In the genomic region with DNA sequence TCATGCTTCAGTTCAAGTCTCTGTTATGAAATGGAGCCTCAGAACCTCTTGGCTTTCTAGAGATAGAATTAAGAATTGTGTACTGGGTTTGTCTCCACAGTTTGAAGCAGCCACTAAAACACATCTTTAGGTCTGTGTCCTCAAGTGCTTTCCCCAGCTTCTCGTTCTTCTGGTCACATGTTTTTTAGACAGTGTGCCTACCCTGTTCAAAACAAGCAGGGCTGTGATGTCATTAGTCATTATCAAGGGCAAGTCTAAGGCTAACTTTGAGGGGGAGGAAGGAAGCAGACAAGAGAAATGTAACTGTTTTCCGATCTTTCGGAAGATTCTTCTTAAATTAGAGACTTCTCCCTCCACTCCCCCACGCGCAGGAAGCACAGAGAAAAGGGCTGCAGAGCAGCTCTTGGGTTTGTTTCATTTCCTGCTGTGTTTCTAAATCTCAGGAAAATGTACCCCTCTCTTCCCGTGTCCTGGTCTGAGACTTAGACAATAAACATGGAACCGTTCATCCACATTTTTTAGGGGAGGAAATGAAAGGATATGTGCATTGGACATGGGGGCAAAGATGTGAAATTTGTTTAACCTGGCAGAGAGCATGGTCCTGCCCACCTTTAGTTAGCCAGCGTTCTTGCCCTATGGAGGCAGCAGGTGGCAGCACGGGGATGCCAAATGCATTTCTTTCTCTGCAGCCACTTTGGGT, we compare ENCODE assay signal across 8 cellular contexts. TPM values are rescaled to one million over a fixed set of nuclear protein-coding genes. Genes with fewer than 3 reads are reported as not detected.
A peak's percentile ranks its signal among the peaks of the same experiment; 100 is the strongest.
DNase-seq lines count a peak whose midpoint lies in the region; ATAC-seq and TF ChIP-seq lines count a peak whose summit lies in the region.

No MANE protein-coding gene starts in this region.

- H3K27ac ChIP-seq in cingulate gyrus (ENCODE audit: low read depth, low read length): peak overlapping the region; percentile 25

- ATAC-seq in activated CD4-positive, CD25-positive, alpha-beta regulatory T cell treated with anti-CD3 and anti-CD28 coated beads, Interleukin-2, amount 50 U/mL, for 24 hours: peak; percentile 41 to 63
- no peak for ATAC-seq in HG02870 (IDR thresholded peaks at IDR 0.05; ENCODE audit: unreplicated experiment)

- TF ChIP-seq CTCF in NB4 (IDR thresholded peaks at IDR 0.05; ENCODE audit: low read depth, low read length): peak; percentile 69

- H3K4me3 ChIP-seq in NB4 (ENCODE audit: low read depth, low read length): peak overlapping the region; percentile 45

- DNase-seq in NK-92 treated with Interleukin-12 subunit alpha and Interleukin-12 subunit beta, amount 100 ng/mL, for 24 hours (lab: John Stamatoyannopoulos, UW): peak; percentile 26
- DNase-seq in NK-92 (lab: John Stamatoyannopoulos, UW; ENCODE audit: unreplicated experiment) (no peak), NB4 (ENCODE audit: low read depth) (peak; percentile 80), mucosa of gallbladder (ENCODE audit: low spot score) (peak; percentile 22), superior temporal gyrus (ENCODE audit: extremely low spot score) (peak; percentile 47)

- no peak for TF ChIP-seq POLR2A in NB4 (IDR thresholded peaks at IDR 0.05; ENCODE audit: extremely low read depth, insufficient read length)

RNA-seq across cellular contexts. Expression of a gene that starts 3.1 kb away (rescaled TPM):
- 29.8 TPM for total RNA-seq in mucosa of gallbladder

RNA-seq across cellular contexts. Expression of a gene that starts 18.6 kb away (rescaled TPM):
- not detected for total RNA-seq in mucosa of gallbladder

RNA-seq across cellular contexts. Expression of a gene that starts 28.7 kb away (rescaled TPM):
- not detected for total RNA-seq in mucosa of gallbladder

RNA-seq across cellular contexts. Expression of a gene that starts 50.1 kb away (rescaled TPM):
- total RNA-seq in mucosa of gallbladder: 50.9 TPM
